26 cellular contexts compared by ENCODE assay signal in the genomic region with DNA sequence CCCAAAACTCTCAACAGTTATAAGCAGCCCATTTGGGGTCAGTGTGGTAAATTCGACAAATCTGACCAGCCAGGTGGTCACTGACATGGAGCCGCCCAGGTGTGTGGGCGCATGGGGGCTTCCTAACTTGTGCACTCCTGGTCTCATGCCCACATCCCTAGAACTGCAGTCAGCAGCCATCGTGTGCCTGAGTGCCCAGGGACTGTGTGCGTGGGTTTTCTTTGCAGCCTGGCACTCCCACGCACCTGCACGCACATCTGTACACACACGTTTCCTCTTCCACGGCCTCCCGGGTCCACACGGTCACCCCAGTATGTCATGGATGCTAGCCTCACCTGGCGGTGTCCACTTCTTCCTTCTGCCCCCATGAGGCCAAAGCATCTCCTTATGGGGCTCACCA.
"Had no signal": no experiment of that assay in that cellular context is flagged by ENCODE, and none has a peak within 500 bp of the region (broad histone marks: within the 10 kb centered on the region; RNA-seq: fewer than 3 reads in every experiment).

No MANE protein-coding gene starts in this region.

- H3K36me3 ChIP-seq: ascending aorta, breast epithelium, neutrophil had no signal

- H3K4me3 ChIP-seq: ascending aorta, breast epithelium, esophagus muscularis mucosa, gastroesophageal sphincter, heart left ventricle, pancreas, smooth muscle cell, tibial artery had no signal

- H3K4me3 Mint-ChIP-seq: activated CD4-positive, alpha-beta memory T cell treated with anti-CD3 and anti-CD28 coated beads for 36 hours; activated CD8-positive, alpha-beta memory T cell treated with anti-CD3 and anti-CD28 coated beads, Interleukin-2, amount 10 ng/mL, durations not matched to agents 7 days and 5 days; activated naive CD4-positive, alpha-beta T cell treated with anti-CD3 and anti-CD28 coated beads, Interleukin-2, amount 10 ng/mL, durations not matched to agents 7 days and 5 days; memory B cell had no signal

- H3K9me3 ChIP-seq: ascending aorta, breast epithelium, esophagus muscularis mucosa, gastroesophageal sphincter, heart left ventricle, neutrophil, pancreas, tibial artery had no signal

- FAIRE-seq: endothelial cell of umbilical vein, pancreas, urothelium cell line had no signal

- H3K27me3 ChIP-seq: ascending aorta, breast epithelium, heart left ventricle, pancreas had no signal

- H3K9me3 Mint-ChIP-seq: activated CD4-positive, alpha-beta memory T cell treated with anti-CD3 and anti-CD28 coated beads for 36 hours; activated naive CD4-positive, alpha-beta T cell treated with anti-CD3 and anti-CD28 coated beads, Interleukin-2, amount 10 ng/mL, durations not matched to agents 7 days and 5 days; activated T-cell treated with anti-CD3 and anti-CD28 coated beads, Interleukin-2, amount 50 U/mL, for 24 hours; memory B cell had no signal

- H3K4me1 ChIP-seq: pancreas had no signal

- H3K27ac ChIP-seq: ascending aorta, breast epithelium, esophagus muscularis mucosa, gastroesophageal sphincter, heart left ventricle, neutrophil, pancreas, tibial artery, WERI-Rb-1 had no signal

- H3K36me3 Mint-ChIP-seq: activated CD8-positive, alpha-beta memory T cell treated with anti-CD3 and anti-CD28 coated beads, Interleukin-2, amount 10 ng/mL, durations not matched to agents 7 days and 5 days; memory B cell had no signal

- H3K27me3 Mint-ChIP-seq: activated CD4-positive, alpha-beta memory T cell treated with anti-CD3 and anti-CD28 coated beads for 36 hours; activated CD8-positive, alpha-beta memory T cell treated with anti-CD3 and anti-CD28 coated beads, Interleukin-2, amount 10 ng/mL, durations not matched to agents 7 days and 5 days; activated naive CD4-positive, alpha-beta T cell treated with anti-CD3 and anti-CD28 coated beads, Interleukin-2, amount 10 ng/mL, durations not matched to agents 7 days and 5 days; activated T-cell treated with anti-CD3 and anti-CD28 coated beads, Interleukin-2, amount 50 U/mL, for 24 hours; memory B cell had no signal

- H3K4me2 ChIP-seq: smooth muscle cell had no signal

- ATAC-seq: activated CD8-positive, alpha-beta memory T cell treated with anti-CD3 and anti-CD28 coated beads, Interleukin-2, amount 10 ng/mL, durations not matched to agents 7 days and 5 days; gastroesophageal sphincter; heart left ventricle; pancreas; sciatic nerve had no signal

- DNase-seq: activated CD4-positive, alpha-beta memory T cell treated with anti-CD3 and anti-CD28 coated beads for 36 hours; activated CD4-positive, alpha-beta T cell treated with anti-CD3 and anti-CD28 coated beads for 1 hour; activated CD8-positive, alpha-beta memory T cell treated with anti-CD3 and anti-CD28 coated beads, Interleukin-2, amount 10 ng/mL, durations not matched to agents 7 days and 5 days; activated effector memory CD4-positive, alpha-beta T cell treated with Interleukin-2 at 50 U/mL for 16 hours; activated naive CD4-positive, alpha-beta T cell treated with anti-CD3 and anti-CD28 coated beads, Interleukin-2, amount 10 ng/mL, durations not matched to agents 7 days and 5 days; activated T-cell treated with anti-CD3 and anti-CD28 coated beads, Interleukin-2, amount 50 U/mL, for 24 hours; dermis blood vessel endothelial cell; effector memory CD4-positive, alpha-beta T cell; kidney glomerular epithelial cell; stimulated activated CD4-positive, alpha-beta T cell treated with anti-CD3 and anti-CD28 coated beads, Interleukin-4, amount 100 ng/mL, for 4 hours; stimulated activated naive CD4-positive, alpha-beta T cell treated with Interleukin-2 at 50 U/mL for 16 hours; SW 1271; tibial artery; WERI-Rb-1 had no signal

- H3K27ac Mint-ChIP-seq: activated CD4-positive, alpha-beta memory T cell treated with anti-CD3 and anti-CD28 coated beads for 36 hours; activated CD8-positive, alpha-beta memory T cell treated with anti-CD3 and anti-CD28 coated beads, Interleukin-2, amount 10 ng/mL, durations not matched to agents 7 days and 5 days; activated T-cell treated with anti-CD3 and anti-CD28 coated beads, Interleukin-2, amount 50 U/mL, for 24 hours; memory B cell had no signal
